ENCODE assay signal across 10 cellular contexts in genomic region chr9:92970467-92970923, GRCh38. TPM values are rescaled to one million over a fixed set of nuclear protein-coding genes. Genes with fewer than 3 reads are reported as not detected.
DNase-seq lines count a peak whose midpoint lies in the region; ATAC-seq, FAIRE-seq and TF ChIP-seq lines count a peak whose summit lies in the region.
"Had no signal": no experiment of that assay in that cellular context is flagged by ENCODE, and none has a peak within 500 bp of the region (broad histone marks: within the 10 kb centered on the region; RNA-seq: fewer than 3 reads in every experiment).

No MANE protein-coding gene starts in this region.

- peaks cover 41% of the 10 kb centered on the region for H3K4me1 ChIP-seq in DND-41 (ENCODE audit: insufficient read depth, low read length)

- H3K36me3 ChIP-seq in DND-41 (ENCODE audit: insufficient read depth, low read length), result peaks cover 52% of the 10 kb centered on the region

- H3K4me3 Mint-ChIP-seq in naive thymus-derived CD8-positive, alpha-beta T cell, result peak overlapping the region; percentile 86 to 97 (median 92)

- in situ Hi-C loops in T47D (cut with HindIII; ENCODE audit: low pct_unique_long_range_greater_than_20kb, low sequenced_read_pairs), result no loop called here

- FAIRE-seq in RCC 7860 (lab: Jason Lieb, UNC), result no peak

- H3K9me3 Mint-ChIP-seq in naive thymus-derived CD8-positive, alpha-beta T cell, result no peaks in the 10 kb centered on the region

- H2AFZ ChIP-seq in DND-41 (ENCODE audit: low read depth, low read length), result no peak overlapping the region

- H3K27me3 Mint-ChIP-seq in naive thymus-derived CD8-positive, alpha-beta T cell, result no peaks in the 10 kb centered on the region

- H4K20me1 ChIP-seq in DND-41 (ENCODE audit: insufficient read depth, low read length), result peaks cover 49% of the 10 kb centered on the region

- H3K79me2 ChIP-seq in DND-41 (ENCODE audit: insufficient read depth, low read length), result peaks cover 99% of the 10 kb centered on the region

- ATAC-seq in DND-41 (ENCODE audit: insufficient read depth, low read depth) (no peak), GM18519 (IDR thresholded peaks at IDR 0.05; ENCODE audit: low FRiP score, unreplicated experiment) (no peak)
- no peak for ATAC-seq in naive thymus-derived CD8-positive, alpha-beta T cell

- H3K9me3 ChIP-seq in DND-41 (ENCODE audit: insufficient read depth, low read length, severe bottlenecking), result no peaks in the 10 kb centered on the region

- no peak overlapping the region for H3K27ac ChIP-seq in DND-41 (ENCODE audit: low read length)

- H3K4me2 ChIP-seq in DND-41 (ENCODE audit: insufficient read depth, low read length), result 0 out of 2 replicates have a peak overlapping the region, but pooled peaks have one; percentile 36

- H3K9ac ChIP-seq in DND-41 (ENCODE audit: low read depth, low read length), result no peak overlapping the region

- no peak for DNase-seq in DND-41
- peak; percentile 66 for DNase-seq in M059J (ENCODE audit: low read depth)
- peak; percentile 50 to 97 for DNase-seq in T47D (ENCODE audit: low read depth in 1 of 2, low spot score in 1 of 2)
- no peak for DNase-seq in naive thymus-derived CD8-positive, alpha-beta T cell
- no peak for DNase-seq in dermis blood vessel endothelial cell
- DNase-seq in NCI-H2081 (lab: John Stamatoyannopoulos, UW), result no peak
- DNase-seq in RCC 7860 (ENCODE audit: low spot score), result no peak
- DNase-seq: activated CD4-positive, alpha-beta T cell treated with anti-CD3 and anti-CD28 coated beads for 1 hour; stimulated activated CD4-positive, alpha-beta T cell treated with anti-CD3 and anti-CD28 coated beads, Interleukin-12 subunit alpha, Interleukin-12 subunit beta, amount 100 ng/mL, for 4 hours had no signal

- H3K36me3 Mint-ChIP-seq in naive thymus-derived CD8-positive, alpha-beta T cell, result peaks cover 4 to 68% (median 21%) of the 10 kb centered on the region in 3 donors

- H3K4me3 ChIP-seq in DND-41 (ENCODE audit: low read depth in 1 of 2, low read length in 2 of 2), result no peak overlapping the region

- peak overlapping the region; percentile 91 to 100 (median 98) for H3K27ac Mint-ChIP-seq in naive thymus-derived CD8-positive, alpha-beta T cell

- H3K4me1 Mint-ChIP-seq in naive thymus-derived CD8-positive, alpha-beta T cell, result peaks cover 45 to 97% (median 85%) of the 10 kb centered on the region in 4 donors

- POLR2A ChIA-PET in naive thymus-derived CD8-positive, alpha-beta T cell (lab: Charles Lee), result interaction anchor here (1.0 to 11.9 kb wide), 5 partner anchors 10 to 56 kb away, joined by 4 to 261 read pairs (median 167); partner anchors contain the start of gene FGD3

- TF ChIP-seq CTCF in DND-41 (IDR thresholded peaks at IDR 0.05; ENCODE audit: borderline replicate concordance, extremely low read depth, low read length, poor library complexity, severe bottlenecking), result no peak

- no peaks in the 10 kb centered on the region for H3K27me3 ChIP-seq in DND-41 (ENCODE audit: insufficient read depth, low read length, poor library complexity)

RNA-seq across cellular contexts. Expression of gene FGD3, which starts 23.2 kb away (rescaled TPM):
- total RNA-seq in M059J (2014; rRNA removed; shearing (Covaris generic)), result 0.20 TPM in 1 of 2 replicates, not detected in the other
- 100 to 1,000 TPM; 329 to 330 TPM for total RNA-seq in naive thymus-derived CD8-positive, alpha-beta T cell
- polyA plus RNA-seq in naive thymus-derived CD8-positive, alpha-beta T cell, result 100 to 1,000 TPM in 2 of 3 donors, 10 to 100 TPM in 1; 64.2 to 161 (median 103) TPM
- 0.17 TPM in 1 of 2 replicates, not detected in the other for total RNA-seq in dermis blood vessel endothelial cell

Comparison
In these comparisons a context has a peak if more than half of its experiments do, and no peak if none do; other contexts are left out.
1. DNase-seq: peak in M059J (single experiment) and T47D (2 of 2); none in DND-41 (single experiment), naive thymus-derived CD8-positive, alpha-beta T cell (0 of 10), dermis blood vessel endothelial cell (single experiment), NCI-H2081 (0 of 2) and RCC 7860 (single experiment).
2. RNA of gene FGD3, which starts 23.2 kb away (total RNA-seq): 329 to 330 TPM in naive thymus-derived CD8-positive, alpha-beta T cell; 0.20 TPM in M059J and 0.17 TPM in dermis blood vessel endothelial cell; every median in the first group is over 100 times any median in the second.